ENCODE assay signal across 8 cellular contexts in genomic region chr2:44087037-44087713, GRCh38.
DNase-seq lines count a peak whose midpoint lies in the region; ATAC-seq and TF ChIP-seq lines count a peak whose summit lies in the region.

No MANE protein-coding gene starts in this region.

- H3K27ac ChIP-seq in rectal smooth muscle tissue (ENCODE audit: low read depth, low read length) (peak overlapping the region; percentile 60), vagina (peak overlapping the region; percentile 86)

- no peaks in the 10 kb centered on the region for H3K9me3 ChIP-seq in vagina

- H3K4me1 ChIP-seq in rectal smooth muscle tissue (ENCODE audit: control insufficient read depth, insufficient read depth, low read length), result peaks cover 2% of the 10 kb centered on the region
- peaks cover 17% of the 10 kb centered on the region for H3K4me1 ChIP-seq in vagina

- H3K27me3 ChIP-seq in rectal smooth muscle tissue (ENCODE audit: control insufficient read depth, insufficient read depth, low read length), result no peaks in the 10 kb centered on the region
- H3K27me3 ChIP-seq in vagina, result no peaks in the 10 kb centered on the region

- TF ChIP-seq CTCF in GM12864 (IDR thresholded peaks at IDR 0.05; ENCODE audit: low read depth, low read length, missing control alignments) (peak; percentile 86), astrocyte of the cerebellum (IDR thresholded peaks at IDR 0.05; ENCODE audit: low read depth, low read length, missing control alignments) (peak; percentile 97), vagina (IDR thresholded peaks at IDR 0.05) (peak; percentile 91 to 94 (median 92))

- intact Hi-C loops in vagina (cut with DNase I), result no loop called here

- H3K36me3 ChIP-seq in rectal smooth muscle tissue (ENCODE audit: control insufficient read depth, insufficient read depth, low read length) (no peaks in the 10 kb centered on the region), vagina (no peaks in the 10 kb centered on the region)

- H3K4me3 ChIP-seq in GM12864 (ENCODE audit: low read depth, low read length) (peak overlapping the region; percentile 48), astrocyte of the cerebellum (ENCODE audit: low read depth, low read length) (peak overlapping the region; percentile 26), rectal smooth muscle tissue (ENCODE audit: low read length) (peak overlapping the region; percentile 60), vagina (peak overlapping the region; percentile 32 to 42)

- DNase-seq in GM12864 (ENCODE audit: low read depth), result no peak
- peak; percentile 59 to 75 for DNase-seq in NCI-H187 (lab: John Stamatoyannopoulos, UW)
- peak; percentile 70 for DNase-seq in T1000 (lab: John Stamatoyannopoulos, UW)
- DNase-seq in astrocyte of the cerebellum (ENCODE audit: low read depth), result peak; percentile 51
- peak; percentile 81 for DNase-seq in hepatic stellate cell (ENCODE audit: low spot score)
- no peak for DNase-seq in vagina (ENCODE audit: extremely low spot score in 2 of 2)

- ATAC-seq in HG02840 (IDR thresholded peaks at IDR 0.05; ENCODE audit: low FRiP score, unreplicated experiment), result peak; percentile 69

- in situ Hi-C loops in astrocyte of the cerebellum (cut with HindIII; ENCODE audit: low sequenced_read_pairs), result no loop called here

- H3K9ac ChIP-seq in rectal smooth muscle tissue (ENCODE audit: low read length), result no peak overlapping the region

- TF ChIP-seq POLR2A in vagina (IDR thresholded peaks at IDR 0.05), result no peak

Comparison
In these comparisons a context has a peak if more than half of its experiments do, and no peak if none do; other contexts are left out.
1. DNase-seq: peak in NCI-H187 (2 of 2), T1000 (single experiment), astrocyte of the cerebellum (single experiment) and hepatic stellate cell (single experiment); none in GM12864 (single experiment) and vagina (0 of 2).
2. Peak in every context shown above with its lines, with median percentiles within 50 percentile points of each other: H3K4me3 ChIP-seq and CTCF ChIP-seq.